Comparison of ENCODE assay signal across 11 cellular contexts in genomic region chr4:156476359-156476758, GRCh38.
DNase-seq lines count a peak whose midpoint lies in the region; ATAC-seq and TF ChIP-seq lines count a peak whose summit lies in the region.
"Had no signal": no experiment of that assay in that cellular context is flagged by ENCODE, and none has a peak within 500 bp of the region (broad histone marks: within the 10 kb centered on the region; RNA-seq: fewer than 3 reads in every experiment).

No MANE protein-coding gene starts in this region.

- H2AFZ ChIP-seq in HCT116 (ENCODE audit: low read depth, low read length, poor library complexity, severe bottlenecking) = peak overlapping the region; percentile 28

- RAD21 ChIA-PET in HCT116 (lab: Charles Lee; ENCODE audit: low non-redundant PET in 1 of 2, low total read pairs in 2 of 2, uncharacterized antibody in 2 of 2, unreplicated experiment in 2 of 2) = interaction anchor here (0.6 to 2.1 kb wide), 4 partner anchors 447 to 569 kb away, joined by 3 to 9 read pairs (median 4); no protein-coding TSS in a partner anchor

- peak; percentile 79 for ATAC-seq in HCT116
- ATAC-seq in HG03280 (IDR thresholded peaks at IDR 0.05; ENCODE audit: unreplicated experiment) = no peak

- H3K9ac ChIP-seq in HCT116 (ENCODE audit: low read length) = no peak overlapping the region

- DNase-seq in HCT116 (ENCODE audit: low read depth, low spot score) (peak; percentile 51), SW 1271 (lab: John Stamatoyannopoulos, UW) (peak; percentile 43 to 87), fibroblast of villous mesenchyme (ENCODE audit: low read depth) (peak; percentile 91), smooth muscle cell of the brain vasculature (ENCODE audit: low read depth, low spot score) (peak; percentile 55), HUDEP-2 (lab: John Stamatoyannopoulos, UW; ENCODE audit: unreplicated experiment in 76 of 76) (no peak), NCI-H2107 treated with DMSO at 0.1 percent for 48 hours (lab: John Stamatoyannopoulos, UW; ENCODE audit: unreplicated experiment) (no peak)
- DNase-seq in activated CD4-positive, alpha-beta memory T cell treated with anti-CD3 and anti-CD28 coated beads, Interleukin-2, amount 10 ng/mL, durations not matched to agents 7 days and 5 days = no peak
- DNase-seq: adrenal gland, RPMI8226 had no signal

- peaks cover 3% of the 10 kb centered on the region for H3K4me1 Mint-ChIP-seq in activated CD4-positive, alpha-beta memory T cell treated with anti-CD3 and anti-CD28 coated beads, Interleukin-2, amount 10 ng/mL, durations not matched to agents 7 days and 5 days
- H3K4me1 Mint-ChIP-seq: neural crest cell had no signal

- H3K27me3 ChIP-seq in HCT116 (ENCODE audit: insufficient read depth, low read length) = no peaks in the 10 kb centered on the region
- H3K27me3 ChIP-seq: adrenal gland had no signal

- H3K27me3 Mint-ChIP-seq in activated CD4-positive, alpha-beta memory T cell treated with anti-CD3 and anti-CD28 coated beads, Interleukin-2, amount 10 ng/mL, durations not matched to agents 7 days and 5 days = no peaks in the 10 kb centered on the region

- H3K9me3 Mint-ChIP-seq in activated CD4-positive, alpha-beta memory T cell treated with anti-CD3 and anti-CD28 coated beads, Interleukin-2, amount 10 ng/mL, durations not matched to agents 7 days and 5 days = no peaks in the 10 kb centered on the region

- intact Hi-C loops in HCT116 (cut with micrococcal nuclease) = loop anchor here (5.0 to 10.0 kb wide), 3 partner anchors 312 to 1501 kb away; no protein-coding TSS in a partner anchor

- H3K79me2 ChIP-seq in HCT116 (ENCODE audit: insufficient read depth, low read length) = no peaks in the 10 kb centered on the region

- H3K4me1 ChIP-seq in HCT116 (ENCODE audit: control insufficient read depth in 1 of 2, insufficient read depth in 2 of 2, low read length in 2 of 2) = peaks cover 0 to 16% of the 10 kb centered on the region in 2 experiments; a peak in 2 of 4 replicates
- H3K4me1 ChIP-seq: adrenal gland had no signal

- no peaks in the 10 kb centered on the region for H3K9me2 ChIP-seq in HCT116 (ENCODE audit: insufficient read depth)

- TF ChIP-seq CTCF in HCT116 (IDR thresholded peaks at IDR 0.05 in 2 of 3, conservative IDR thresholded peaks at IDR 0.05 in 1 of 3; ENCODE audit: borderline replicate concordance in 1 of 3, insufficient read depth in 1 of 3, low read depth in 2 of 3, low read length in 2 of 3) (no peak), fibroblast of villous mesenchyme (IDR thresholded peaks at IDR 0.05; ENCODE audit: insufficient read depth, low read depth, low read length) (no peak)

- H4K20me1 ChIP-seq in HCT116 (ENCODE audit: insufficient read depth) = no peaks in the 10 kb centered on the region

- H3K36me3 ChIP-seq in HCT116 (ENCODE audit: control insufficient read depth in 1 of 2, insufficient read depth in 2 of 2, low read length in 2 of 2) = no peaks in the 10 kb centered on the region
- H3K36me3 ChIP-seq: adrenal gland had no signal

- no TSS peak for BruUV-seq in HCT116 (replicated peaks; lab: Mats Ljungman, UMichigan)

- no peak overlapping the region for H3K4me3 Mint-ChIP-seq in activated CD4-positive, alpha-beta memory T cell treated with anti-CD3 and anti-CD28 coated beads, Interleukin-2, amount 10 ng/mL, durations not matched to agents 7 days and 5 days
- H3K4me3 Mint-ChIP-seq: neural crest cell had no signal

- TF ChIP-seq POLR2A in HCT116 (IDR thresholded peaks at IDR 0.05; ENCODE audit: borderline replicate concordance, extremely low read depth, insufficient read depth, insufficient read length) = no peak

- H3K27ac ChIP-seq in HCT116 (ENCODE audit: low read depth, low read length) = no peak overlapping the region
- H3K27ac ChIP-seq: adrenal gland had no signal

- peak overlapping the region; percentile 32 for H3K4me2 ChIP-seq in HCT116 (ENCODE audit: low read length)

- no peaks in the 10 kb centered on the region for H3K36me3 Mint-ChIP-seq in activated CD4-positive, alpha-beta memory T cell treated with anti-CD3 and anti-CD28 coated beads, Interleukin-2, amount 10 ng/mL, durations not matched to agents 7 days and 5 days (ENCODE audit: low read depth)

- no peak overlapping the region for H3K27ac Mint-ChIP-seq in activated CD4-positive, alpha-beta memory T cell treated with anti-CD3 and anti-CD28 coated beads, Interleukin-2, amount 10 ng/mL, durations not matched to agents 7 days and 5 days

- H3K9me3 ChIP-seq in HCT116 (ENCODE audit: control insufficient read depth in 1 of 2, insufficient read depth in 1 of 2, low read depth in 1 of 2, low read length in 2 of 2) = no peaks in the 10 kb centered on the region
- H3K9me3 ChIP-seq: adrenal gland had no signal

- TF ChIP-seq RAD21 in HCT116 (IDR thresholded peaks at IDR 0.05; ENCODE audit: low read depth) = no peak; the same call in none of the 2 replicates

- CTCF ChIA-PET in HCT116 (lab: Charles Lee) = interaction anchor here (0.7 to 2.0 kb wide), 6 partner anchors 199 to 695 kb away, joined by 3 to 23 read pairs (median 4); no protein-coding TSS in a partner anchor
- CTCF ChIA-PET in activated CD4-positive, alpha-beta memory T cell treated with anti-CD3 and anti-CD28 coated beads, Interleukin-2, amount 10 ng/mL, durations not matched to agents 7 days and 5 days (lab: Charles Lee) = no interaction called here

- H3K4me3 ChIP-seq in HCT116 (replicated peaks in 1 of 2; ENCODE audit: low read depth in 1 of 2, low read length in 2 of 2) (no peak overlapping the region), fibroblast of villous mesenchyme (ENCODE audit: low read depth, low read length) (no peak overlapping the region)
- H3K4me3 ChIP-seq: adrenal gland had no signal

- POLR2A ChIA-PET in HCT116 (lab: Charles Lee) = interaction anchor here (2.0 kb wide), 1 partner anchor 492 kb away, joined by 6 read pairs; no protein-coding TSS in a partner anchor
- POLR2A ChIA-PET in activated CD4-positive, alpha-beta memory T cell treated with anti-CD3 and anti-CD28 coated beads, Interleukin-2, amount 10 ng/mL, durations not matched to agents 7 days and 5 days (lab: Charles Lee) = no interaction called here

TF ChIP-seq in HCT116, 20 proteins besides CTCF, POLR2A, EP300 and RAD21:
- TF ChIP-seq SP1 (IDR thresholded peaks at IDR 0.05; ENCODE audit: low read depth) = peak; percentile 58
- peak; percentile 63 for TF ChIP-seq FOSL1 (IDR thresholded peaks at IDR 0.05; ENCODE audit: low read depth)
- peak; percentile 50 for TF ChIP-seq JUND (IDR thresholded peaks at IDR 0.05)
- no peak for TF ChIP-seq YY1 (IDR thresholded peaks at IDR 0.05; ENCODE audit: extremely low read depth, insufficient replicate concordance, low read depth, low read length)
- peak; percentile 16; the same call in 1 of the 2 replicates for TF ChIP-seq CEBPB (IDR thresholded peaks at IDR 0.05; ENCODE audit: low read depth)
- TF ChIP-seq EZH2phosphoT487 (IDR thresholded peaks at IDR 0.05; ENCODE audit: borderline replicate concordance) = no peak
- TF ChIP-seq, protein P1, sequence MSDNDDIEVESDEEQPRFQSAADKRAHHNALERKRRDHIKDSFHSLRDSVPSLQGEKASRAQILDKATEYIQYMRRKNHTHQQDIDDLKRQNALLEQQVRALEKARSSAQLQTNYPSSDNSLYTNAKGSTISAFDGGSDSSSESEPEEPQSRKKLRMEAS (IDR thresholded peaks at IDR 0.05) = peak; percentile 14; the same call in 1 of the 2 replicates
- TF ChIP-seq SRF (IDR thresholded peaks at IDR 0.05; ENCODE audit: low read depth) = 0 out of 2 replicates have a peak, but pooled peaks have one; percentile 23

Comparison
In these comparisons a context has a peak if more than half of its experiments do, and no peak if none do; other contexts are left out.
1. DNase-seq: peak in HCT116 (single experiment), SW 1271 (2 of 2), fibroblast of villous mesenchyme (single experiment) and smooth muscle cell of the brain vasculature (single experiment); none in activated CD4-positive, alpha-beta memory T cell treated with anti-CD3 and anti-CD28 coated beads, Interleukin-2, amount 10 ng/mL, durations not matched to agents 7 days and 5 days (single experiment), HUDEP-2 (0 of 76) and NCI-H2107 treated with DMSO at 0.1 percent for 48 hours (single experiment).